Comparison of ENCODE assay signal across 25 cellular contexts in the genomic region with DNA sequence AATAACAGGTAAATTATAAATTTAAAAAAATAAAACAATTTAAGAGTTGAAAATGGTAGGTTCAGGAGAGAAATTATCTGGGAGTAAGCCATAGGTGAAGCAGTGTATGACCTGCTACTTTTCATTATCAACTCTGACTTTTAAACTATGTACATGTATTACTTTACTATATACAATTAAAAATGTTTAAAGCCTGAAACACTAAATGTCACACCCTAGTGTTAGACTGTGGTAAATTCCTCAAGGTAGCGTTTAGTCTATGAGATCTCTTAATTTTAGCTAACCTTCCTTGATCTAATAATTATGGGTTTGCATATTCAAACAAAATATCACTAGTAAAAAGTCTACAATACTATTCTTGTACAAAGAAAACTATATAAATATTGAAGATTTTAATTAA. TPM values are rescaled to one million over a fixed set of nuclear protein-coding genes. Genes with fewer than 3 reads are reported as not detected.
A peak's percentile ranks its signal among the peaks of the same experiment; 100 is the strongest.
DNase-seq lines count a peak whose midpoint lies in the region; ATAC-seq and TF ChIP-seq lines count a peak whose summit lies in the region.
"Had no signal": no experiment of that assay in that cellular context is flagged by ENCODE, and none has a peak within 500 bp of the region (broad histone marks: within the 10 kb centered on the region; RNA-seq: fewer than 3 reads in every experiment).

No MANE protein-coding gene starts in this region.

- no peaks in the 10 kb centered on the region for H3K79me2 ChIP-seq in Loucy (ENCODE audit: insufficient read depth, low read length)

- H3K9me3 ChIP-seq in Loucy (ENCODE audit: insufficient read depth, low read depth, low read length) = no peaks in the 10 kb centered on the region
- H3K9me3 ChIP-seq in endodermal cell (ENCODE audit: control insufficient read depth, low read length) = no peaks in the 10 kb centered on the region
- no peaks in the 10 kb centered on the region for H3K9me3 ChIP-seq in A673 (ENCODE audit: low read depth, low read length, poor library complexity, severe bottlenecking)
- H3K9me3 ChIP-seq: psoas muscle, thoracic aorta had no signal

- H3K27ac ChIP-seq in endodermal cell (ENCODE audit: low read depth, low read length) = no peak overlapping the region
- H3K27ac ChIP-seq in A673 (ENCODE audit: low read depth, low read length, poor library complexity, severe bottlenecking) = no peak overlapping the region
- H3K27ac ChIP-seq: HL-60, psoas muscle, thoracic aorta had no signal

- H3K4me3 ChIP-seq in Loucy (ENCODE audit: low read length, poor library complexity, severe bottlenecking) (no peak overlapping the region), endodermal cell (ENCODE audit: low read length) (no peak overlapping the region), A673 (ENCODE audit: low read depth, low read length, poor library complexity, severe bottlenecking) (no peak overlapping the region)
- H3K4me3 ChIP-seq: psoas muscle, thoracic aorta had no signal

- WGBS in endodermal cell (ENCODE audit: insufficient coverage in 1 of 2, insufficient read length in 1 of 2), 2 experiments = 100% methylated on average over 1 of the region's 1 CpG; no CpG with 5 or more reads in 1 of the 2 experiments

- H3K27ac Mint-ChIP-seq in endodermal cell = no peak overlapping the region
- H3K27ac Mint-ChIP-seq in neural crest cell (ENCODE audit: unreplicated experiment) = no peak overlapping the region
- H3K27ac Mint-ChIP-seq: activated CD4-positive, alpha-beta memory T cell treated with anti-CD3 and anti-CD28 coated beads, Interleukin-2, amount 10 ng/mL, durations not matched to agents 7 days and 5 days had no signal

- 0 out of 3 replicates have a peak, but pooled peaks have one; percentile 5 for TF ChIP-seq CTCF in GM12872 (IDR thresholded peaks at IDR 0.05; ENCODE audit: insufficient read depth, low read depth, low read length)
- TF ChIP-seq CTCF in Loucy (conservative IDR thresholded peaks at IDR 0.05; ENCODE audit: low read length) = peak; percentile 42
- TF ChIP-seq CTCF in endodermal cell (conservative IDR thresholded peaks at IDR 0.05) = peak; percentile 62
- TF ChIP-seq CTCF in neural crest cell (conservative IDR thresholded peaks at IDR 0.05) = peak; percentile 33
- TF ChIP-seq CTCF in A673 (conservative IDR thresholded peaks at IDR 0.05; ENCODE audit: low read depth, low read length) = no peak; the same call in 1 of the 2 replicates

- intact Hi-C loops in A673 (cut with micrococcal nuclease; ENCODE audit: unreplicated experiment) = no loop called here

- CTCF ChIA-PET in A673 (lab: Charles Lee) = no interaction called here

- H3K4me1 Mint-ChIP-seq in endodermal cell = peaks cover 2% of the 10 kb centered on the region
- no peaks in the 10 kb centered on the region for H3K4me1 Mint-ChIP-seq in neural crest cell
- H3K4me1 Mint-ChIP-seq: activated CD4-positive, alpha-beta memory T cell treated with anti-CD3 and anti-CD28 coated beads, Interleukin-2, amount 10 ng/mL, durations not matched to agents 7 days and 5 days had no signal

- no peak overlapping the region for H2AFZ ChIP-seq in Loucy (ENCODE audit: low read length)

- H3F3A ChIP-seq in Loucy (ENCODE audit: low read depth) = no peaks in the 10 kb centered on the region

- H3K36me3 Mint-ChIP-seq in endodermal cell (ENCODE audit: low read depth) (no peaks in the 10 kb centered on the region), neural crest cell (ENCODE audit: low read depth) (no peaks in the 10 kb centered on the region)

- H3K9me3 Mint-ChIP-seq in endodermal cell (no peaks in the 10 kb centered on the region), neural crest cell (no peaks in the 10 kb centered on the region)
- H3K9me3 Mint-ChIP-seq: activated CD4-positive, alpha-beta memory T cell treated with anti-CD3 and anti-CD28 coated beads, Interleukin-2, amount 10 ng/mL, durations not matched to agents 7 days and 5 days had no signal

- ATAC-seq in GM18907 (IDR thresholded peaks at IDR 0.05; ENCODE audit: unreplicated experiment) = no peak
- ATAC-seq: HepG2, psoas muscle had no signal

- POLR2A ChIA-PET in A673 (lab: Charles Lee; ENCODE audit: low non-redundant PET) = no interaction called here

- no peak overlapping the region for H3K4me2 ChIP-seq in Loucy (ENCODE audit: low read depth, low read length, poor library complexity, severe bottlenecking)

- no TSS peak for BruUV-seq in A673 (replicated peaks; lab: Mats Ljungman, UMichigan)

- H3K9me2 ChIP-seq in Loucy (replicated peaks; ENCODE audit: low read depth, low read length) = no peaks in the 10 kb centered on the region

- H3K36me3 ChIP-seq in Loucy (ENCODE audit: insufficient read depth, low read length) (no peaks in the 10 kb centered on the region), endodermal cell (ENCODE audit: control insufficient read depth, insufficient read depth, low read length) (no peaks in the 10 kb centered on the region), A673 (ENCODE audit: insufficient read depth, low read length, poor library complexity, severe bottlenecking) (no peaks in the 10 kb centered on the region)
- H3K36me3 ChIP-seq: thoracic aorta had no signal

- DNase-seq in endodermal cell (no peak), neural crest cell (ENCODE audit: low read depth, low spot score) (no peak), A673 (ENCODE audit: low spot score) (no peak), NCI-H82 treated with DMSO at 0.1 percent for 48 hours (lab: John Stamatoyannopoulos, UW; ENCODE audit: unreplicated experiment) (no peak)
- no peak for DNase-seq in activated effector memory CD4-positive, alpha-beta T cell treated with anti-CD3 and anti-CD28 coated beads, Interleukin-2, amount 50 U/mL, for 16 hours
- DNase-seq: activated CD4-positive, alpha-beta memory T cell treated with anti-CD3 and anti-CD28 coated beads, Interleukin-2, amount 10 ng/mL, durations not matched to agents 7 days and 5 days; activated CD4-positive, CD25-positive, alpha-beta regulatory T cell; activated gamma-delta T cell; AML-193; DMS79; hippocampal formation; MM.1S; NCI-H1436; NCI-H524; psoas muscle; RPMI8226; small intestine; stimulated activated naive CD4-positive, alpha-beta T cell treated with Interleukin-2 at 50 U/mL for 16 hours; T1000 had no signal

- H3K4me3 Mint-ChIP-seq in endodermal cell (no peak overlapping the region), neural crest cell (no peak overlapping the region)
- H3K4me3 Mint-ChIP-seq: activated CD4-positive, alpha-beta memory T cell treated with anti-CD3 and anti-CD28 coated beads, Interleukin-2, amount 10 ng/mL, durations not matched to agents 7 days and 5 days had no signal

- H3K27me3 ChIP-seq in Loucy (ENCODE audit: insufficient read depth, low read length, poor library complexity, severe bottlenecking) (no peaks in the 10 kb centered on the region), endodermal cell (ENCODE audit: control insufficient read depth, insufficient read depth, low read length, poor library complexity, severe bottlenecking) (no peaks in the 10 kb centered on the region), A673 (replicated peaks; ENCODE audit: insufficient read depth, low read depth, low read length, poor library complexity) (no peaks in the 10 kb centered on the region)

- H3K4me1 ChIP-seq in Loucy (ENCODE audit: insufficient read depth, low read length, poor library complexity, severe bottlenecking) (no peaks in the 10 kb centered on the region), endodermal cell (ENCODE audit: control insufficient read depth, insufficient read depth, low read length) (no peaks in the 10 kb centered on the region), A673 (ENCODE audit: insufficient read depth, low read length, poor library complexity, severe bottlenecking) (no peaks in the 10 kb centered on the region)
- H3K4me1 ChIP-seq: psoas muscle had no signal

- H3K27me3 Mint-ChIP-seq in endodermal cell (ENCODE audit: insufficient read depth) = no peaks in the 10 kb centered on the region
- H3K27me3 Mint-ChIP-seq in neural crest cell (ENCODE audit: low read depth) = no peaks in the 10 kb centered on the region

- no peaks in the 10 kb centered on the region for H4K20me1 ChIP-seq in Loucy (ENCODE audit: insufficient read depth, low read length, poor library complexity, severe bottlenecking)

- H3K9ac ChIP-seq in Loucy (ENCODE audit: low read depth, low read length, poor library complexity, severe bottlenecking) = no peak overlapping the region
- no peak overlapping the region for H3K9ac ChIP-seq in endodermal cell (ENCODE audit: extremely low read depth, low read length, poor library complexity, severe bottlenecking)

RNA-seq across cellular contexts. Expression of a gene that starts 22.3 kb away (rescaled TPM):
- 10 to 100 TPM; 16.5 to 21.4 TPM for total RNA-seq in endodermal cell
- 10.9 TPM for polyA plus RNA-seq in endodermal cell (2013, experiment 1 of 2)
- polyA plus RNA-seq in endodermal cell (2013, experiment 2 of 2) = 11.9 TPM
- 11.3 and 13.6 TPM in 2 replicates for total RNA-seq in neural crest cell
- 10.4 and 12.7 TPM in 2 replicates for total RNA-seq in A673 (2021)
